16 cellular contexts compared by ENCODE assay signal in the genomic region with DNA sequence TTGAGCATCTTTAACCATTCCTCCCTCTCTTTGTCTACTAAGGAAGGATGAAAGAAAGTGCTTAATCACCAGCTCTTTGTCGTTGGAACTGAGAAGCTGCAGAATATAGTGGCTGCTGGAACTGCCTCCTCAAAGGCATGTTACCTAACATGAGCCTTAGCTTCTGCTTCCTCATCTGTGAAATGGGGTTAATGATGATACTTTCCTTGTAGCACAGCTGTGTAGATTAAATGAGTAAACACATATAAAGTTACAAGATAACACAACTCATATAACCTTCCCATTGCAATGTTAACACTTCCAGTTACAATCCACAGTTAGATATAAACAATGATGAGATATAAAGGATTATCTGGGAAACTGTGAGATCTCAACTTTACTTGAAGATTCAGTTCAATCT.
"Had no signal": no experiment of that assay in that cellular context is flagged by ENCODE, and none has a peak within 500 bp of the region (broad histone marks: within the 10 kb centered on the region; RNA-seq: fewer than 3 reads in every experiment).

No MANE protein-coding gene starts in this region.

- H2AFZ ChIP-seq: hepatocyte had no signal

- H3K79me2 ChIP-seq: hepatocyte had no signal

- ATAC-seq: right cardiac atrium had no signal

- FAIRE-seq: kidney, small intestine had no signal

- H3K4me1 ChIP-seq: prostate gland, vagina had no signal

- H3K4me3 ChIP-seq: dorsolateral prefrontal cortex, hepatocyte, prostate gland, tibial nerve, vagina had no signal

- H3K27ac ChIP-seq: hepatocyte, prostate gland, tibial nerve, vagina had no signal

- H3K27me3 ChIP-seq: dorsolateral prefrontal cortex, hepatocyte, tibial nerve, vagina had no signal

- DNase-seq: activated CD4-positive, alpha-beta memory T cell treated with anti-CD3 and anti-CD28 coated beads, Interleukin-2, amount 10 ng/mL, durations not matched to agents 7 days and 5 days; activated effector memory CD4-positive, alpha-beta T cell treated with Interleukin-2 at 50 U/mL for 16 hours; activated T-cell treated with anti-CD3 and anti-CD28 coated beads, Interleukin-2, amount 50 U/mL, for 24 hours; dorsolateral prefrontal cortex; kidney; nephron progenitor cell; right cardiac atrium; small intestine; stimulated activated CD4-positive, alpha-beta T cell treated with anti-CD3 and anti-CD28 coated beads, Interleukin-4, amount 100 ng/mL, for 4 hours; stimulated activated CD8-positive, alpha-beta memory T cell treated with anti-CD3 and anti-CD28 coated beads, Interleukin-4, amount 100 ng/mL, for 48 hours; stimulated activated naive CD4-positive, alpha-beta T cell treated with Interleukin-2 at 50 U/mL for 16 hours; substantia nigra had no signal

- H3K36me3 ChIP-seq: prostate gland, tibial nerve, vagina had no signal

- H3K9me3 ChIP-seq: prostate gland, tibial nerve, vagina had no signal

- H3K4me2 ChIP-seq: hepatocyte had no signal
